15 cellular contexts compared by ENCODE assay signal in genomic region chr10:73649876-73650536, GRCh38. TPM values are rescaled to one million over a fixed set of nuclear protein-coding genes. Genes with fewer than 3 reads are reported as not detected.
DNase-seq lines count a peak whose midpoint lies in the region; ATAC-seq and TF ChIP-seq lines count a peak whose summit lies in the region.
"Had no signal": no experiment of that assay in that cellular context is flagged by ENCODE, and none has a peak within 500 bp of the region (broad histone marks: within the 10 kb centered on the region; RNA-seq: fewer than 3 reads in every experiment).

No MANE protein-coding gene starts in this region.

- DNase-seq in AG20443 (ENCODE audit: low spot score) (peak; percentile 48), HFFc6 (peak; percentile 63), myocyte (ENCODE audit: low read depth) (peak; percentile 68), HEK293T (ENCODE audit: extremely low spot score) (no peak), HuH-7 (ENCODE audit: low spot score) (no peak)
- DNase-seq in naive thymus-derived CD4-positive, alpha-beta T cell, result no peak
- DNase-seq: activated CD8-positive, alpha-beta T cell treated with anti-CD3 and anti-CD28 coated beads for 36 hours; adrenal gland; NCI-H82; stimulated activated naive CD8-positive, alpha-beta T cell treated with anti-CD3 and anti-CD28 coated beads, Interleukin-15, amount 100 ng/mL, for 72 hours had no signal

- H3K27me3 ChIP-seq in naive thymus-derived CD4-positive, alpha-beta T cell (ENCODE audit: control insufficient read depth in 2 of 2, insufficient read depth in 2 of 2, low read length in 2 of 2), result no peaks in the 10 kb centered on the region
- H3K27me3 ChIP-seq: adrenal gland had no signal

- H3K27ac ChIP-seq in naive thymus-derived CD4-positive, alpha-beta T cell (ENCODE audit: low read depth, low read length), result no peak overlapping the region
- H3K27ac ChIP-seq: adrenal gland, parathyroid adenoma had no signal

- no peaks in the 10 kb centered on the region for H3K9me3 Mint-ChIP-seq in HFFc6
- no peaks in the 10 kb centered on the region for H3K9me3 Mint-ChIP-seq in brain
- peaks cover 0 to 5% (median 0%) of the 10 kb centered on the region in 11 donors for H3K9me3 Mint-ChIP-seq in naive thymus-derived CD4-positive, alpha-beta T cell
- H3K9me3 Mint-ChIP-seq: activated CD8-positive, alpha-beta T cell treated with anti-CD3 and anti-CD28 coated beads for 36 hours; stimulated activated naive CD8-positive, alpha-beta T cell treated with anti-CD3 and anti-CD28 coated beads, Interleukin-15, amount 100 ng/mL, for 72 hours had no signal

- peak overlapping the region; percentile 41 for H3K4me3 Mint-ChIP-seq in HFFc6
- peak overlapping the region in 4 of 5 experiments; percentile 52 to 81 (median 77) for H3K4me3 Mint-ChIP-seq in brain
- H3K4me3 Mint-ChIP-seq in naive thymus-derived CD4-positive, alpha-beta T cell, result peak overlapping the region in 2 of 10 donors; percentile 67 to 83
- H3K4me3 Mint-ChIP-seq: activated CD8-positive, alpha-beta T cell treated with anti-CD3 and anti-CD28 coated beads for 36 hours; stimulated activated naive CD8-positive, alpha-beta T cell treated with anti-CD3 and anti-CD28 coated beads, Interleukin-15, amount 100 ng/mL, for 72 hours had no signal

- H3K4me1 ChIP-seq in naive thymus-derived CD4-positive, alpha-beta T cell (ENCODE audit: control insufficient read depth in 2 of 2, insufficient read depth in 2 of 2, low read length in 2 of 2), result no peaks in the 10 kb centered on the region
- H3K4me1 ChIP-seq: parathyroid adenoma had no signal

- H3K36me3 Mint-ChIP-seq in HFFc6 (ENCODE audit: low read depth) (no peaks in the 10 kb centered on the region), brain (no peaks in the 10 kb centered on the region)
- H3K36me3 Mint-ChIP-seq in naive thymus-derived CD4-positive, alpha-beta T cell, result no peaks in the 10 kb centered on the region

- POLR2A ChIA-PET in naive thymus-derived CD4-positive, alpha-beta T cell (lab: Charles Lee), result no interaction called here
- POLR2A ChIA-PET in HEK293T (lab: Yijun Ruan, JAX), result no interaction called here

- peak overlapping the region; percentile 97 for H3K27ac Mint-ChIP-seq in HFFc6
- H3K27ac Mint-ChIP-seq in brain, result peak overlapping the region in 2 of 5 experiments; percentile 59 to 83
- H3K27ac Mint-ChIP-seq in naive thymus-derived CD4-positive, alpha-beta T cell, result no peak overlapping the region
- H3K27ac Mint-ChIP-seq: activated CD8-positive, alpha-beta T cell treated with anti-CD3 and anti-CD28 coated beads for 36 hours; stimulated activated naive CD8-positive, alpha-beta T cell treated with anti-CD3 and anti-CD28 coated beads, Interleukin-15, amount 100 ng/mL, for 72 hours had no signal

- no peaks in the 10 kb centered on the region for H3K9me3 ChIP-seq in naive thymus-derived CD4-positive, alpha-beta T cell (ENCODE audit: control insufficient read depth in 2 of 3, low read length in 3 of 3)
- H3K9me3 ChIP-seq: adrenal gland had no signal

- no peak for ATAC-seq in naive thymus-derived CD4-positive, alpha-beta T cell
- no peak for ATAC-seq in HG02973 (IDR thresholded peaks at IDR 0.05; ENCODE audit: unreplicated experiment)
- ATAC-seq: activated CD8-positive, alpha-beta T cell treated with anti-CD3 and anti-CD28 coated beads for 36 hours had no signal

- intact Hi-C loops in naive thymus-derived CD4-positive, alpha-beta T cell (cut with micrococcal nuclease), result no loop called here

- H3K4me3 ChIP-seq in naive thymus-derived CD4-positive, alpha-beta T cell (ENCODE audit: low read length), result no peak overlapping the region
- H3K4me3 ChIP-seq: adrenal gland had no signal

- CTCF ChIA-PET in naive thymus-derived CD4-positive, alpha-beta T cell (lab: Charles Lee), result interaction anchor here (1.3 kb wide), 1 partner anchor 120 kb away, joined by 5 read pairs; no protein-coding TSS in a partner anchor
- CTCF ChIA-PET in HEK293T (lab: Yijun Ruan, JAX), result no interaction called here

- no peaks in the 10 kb centered on the region for H3K36me3 ChIP-seq in naive thymus-derived CD4-positive, alpha-beta T cell (ENCODE audit: control insufficient read depth in 2 of 3, insufficient read depth in 3 of 3, low read length in 3 of 3)
- H3K36me3 ChIP-seq: adrenal gland had no signal

- H3K27me3 Mint-ChIP-seq in HFFc6 (ENCODE audit: insufficient read depth) (peaks cover 7% of the 10 kb centered on the region), brain (peaks cover 4% of the 10 kb centered on the region)
- peaks cover 0 to 14% (median 7%) of the 10 kb centered on the region in 5 donors for H3K27me3 Mint-ChIP-seq in naive thymus-derived CD4-positive, alpha-beta T cell

- TF ChIP-seq CTCF in HFFc6 (IDR thresholded peaks at IDR 0.05) (no peak), brain (conservative IDR thresholded peaks at IDR 0.05) (no peak)

- H3K4me1 Mint-ChIP-seq in HFFc6 (ENCODE audit: low read depth), result peaks cover 42% of the 10 kb centered on the region
- peaks cover 51% of the 10 kb centered on the region for H3K4me1 Mint-ChIP-seq in brain
- H3K4me1 Mint-ChIP-seq in naive thymus-derived CD4-positive, alpha-beta T cell, result peaks cover 0 to 8% (median 0%) of the 10 kb centered on the region in 7 donors

TF ChIP-seq in HEK293T, 16 proteins besides CTCF, POLR2A, EP300 and RAD21:
- TF ChIP-seq HDGF (IDR thresholded peaks at IDR 0.05; ENCODE audit: borderline replicate concordance) (no peak), BHLHE40 (IDR thresholded peaks at IDR 0.05; ENCODE audit: borderline replicate concordance) (no peak), FOXA1 (IDR thresholded peaks at IDR 0.05) (no peak), TARDBP (IDR thresholded peaks at IDR 0.05) (no peak), ELF4 (IDR thresholded peaks at IDR 0.05) (no peak)

RNA-seq across cellular contexts. Expression of gene SYNPO2L, which starts 5.8 kb away (rescaled TPM):
- total RNA-seq in HFFc6 (2021; fragmentation: NEBNext Ultra II Directional; extraction: Animal tissue kit (Norgen Biotek cat#: 25700)), result 1 to 10 TPM; 1.5 to 3.3 (median 1.6) TPM
- 0.12 TPM for polyA plus RNA-seq in brain (ENCODE audit: insufficient read depth, low read depth, low replicate concordance)
- total RNA-seq in myocyte, result 22.8 and 41.4 TPM in 2 replicates
- 34.3 TPM for polyA plus RNA-seq in myocyte (2012)
- under 1 TPM in 2 of 5 experiments, not detected in 3; 0.08 to 0.12 TPM for total RNA-seq in naive thymus-derived CD4-positive, alpha-beta T cell
- not detected for polyA plus RNA-seq in naive thymus-derived CD4-positive, alpha-beta T cell
- total RNA-seq: activated CD8-positive, alpha-beta T cell treated with anti-CD3 and anti-CD28 coated beads for 36 hours; epithelial cell of proximal tubule had no signal

RNA-seq across cellular contexts. Expression of gene MYOZ1, which starts 8.7 kb away (rescaled TPM):
- total RNA-seq in HFFc6 (2021; fragmentation: NEBNext Ultra II Directional; extraction: Animal tissue kit (Norgen Biotek cat#: 25700)), result 1 to 10 TPM in 3 of 6 experiments, under 1 TPM in 3; 0.41 to 2.5 (median 0.90) TPM
- 3.6 TPM for polyA plus RNA-seq in brain (ENCODE audit: insufficient read depth, low read depth, low replicate concordance)
- 4.7 and 5.5 TPM in 2 replicates for total RNA-seq in myocyte
- polyA plus RNA-seq in myocyte (2012), result 8.3 TPM
- not detected for total RNA-seq in naive thymus-derived CD4-positive, alpha-beta T cell
- polyA plus RNA-seq in naive thymus-derived CD4-positive, alpha-beta T cell, result not detected
- total RNA-seq: activated CD8-positive, alpha-beta T cell treated with anti-CD3 and anti-CD28 coated beads for 36 hours; mononuclear cell had no signal

RNA-seq across cellular contexts. Expression of gene AGAP5, which starts 47.9 kb away (rescaled TPM):
- total RNA-seq in HFFc6 (2021; fragmentation: NEBNext Ultra II Directional; extraction: Animal tissue kit (Norgen Biotek cat#: 25700)), result 1 to 10 TPM; 2.2 to 3.7 (median 2.8) TPM
- 0.41 TPM for polyA plus RNA-seq in brain (ENCODE audit: insufficient read depth, low read depth, low replicate concordance)
- 3.3 and 6.6 TPM in 2 replicates for total RNA-seq in myocyte
- 4.0 TPM for polyA plus RNA-seq in myocyte (2012)
- 10 to 100 TPM in 3 of 5 experiments, 1 to 10 TPM in 2; 7.8 to 16.6 (median 10.5) TPM for total RNA-seq in naive thymus-derived CD4-positive, alpha-beta T cell
- polyA plus RNA-seq in naive thymus-derived CD4-positive, alpha-beta T cell, result not detected

RNA-seq across cellular contexts. Expression of gene USP54, which starts 58.9 kb away (rescaled TPM):
- total RNA-seq in HFFc6 (2021; fragmentation: NEBNext Ultra II Directional; extraction: Animal tissue kit (Norgen Biotek cat#: 25700)), result 10 to 100 TPM in 5 of 6 experiments, 1 to 10 TPM in 1; 9.1 to 12.9 (median 10.7) TPM
- polyA plus RNA-seq in brain (ENCODE audit: insufficient read depth, low read depth, low replicate concordance), result 49.6 TPM
- total RNA-seq in myocyte, result 79.9 and 88.8 TPM in 2 replicates
- polyA plus RNA-seq in myocyte (2012), result 46.4 TPM
- 1 to 10 TPM; 3.0 to 6.7 (median 4.3) TPM for total RNA-seq in naive thymus-derived CD4-positive, alpha-beta T cell
- polyA plus RNA-seq in naive thymus-derived CD4-positive, alpha-beta T cell, result 1 to 10 TPM in 1 of 2 donors, under 1 TPM in 1; 0.41 to 1.9 TPM

Comparison
In these comparisons a context has a peak if more than half of its experiments do, and no peak if none do; other contexts are left out.
1. DNase-seq: peak in AG20443 (single experiment), HFFc6 (single experiment) and myocyte (single experiment); none in naive thymus-derived CD4-positive, alpha-beta T cell (0 of 9), HEK293T (single experiment) and HuH-7 (single experiment).